29 cellular contexts compared by ENCODE assay signal in genomic region chr4:85051526-85051925, GRCh38.
"Had no signal": no experiment of that assay in that cellular context is flagged by ENCODE, and none has a peak within 500 bp of the region (broad histone marks: within the 10 kb centered on the region; RNA-seq: fewer than 3 reads in every experiment).

No MANE protein-coding gene starts in this region.

- H3K27me3 ChIP-seq: MG63 had no signal

- H3K9me3 ChIP-seq: MG63 had no signal

- DNase-seq: Karpas-422, Kasumi-1, MG63, MM.1S, MV-4-11, NCI-H1048, NCI-H1105, NCI-H1417 treated with DMSO at 0.1 percent for 48 hours, NCI-H1436, NCI-H146, NCI-H1694, NCI-H1694 treated with DMSO at 0.1 percent for 48 hours, NCI-H187, NCI-H187 treated with DMSO at 0.1 percent for 48 hours, NCI-H1930, NCI-H2029, NCI-H2029 treated with DMSO at 0.1 percent for 48 hours, NCI-H2081, NCI-H2081 treated with DMSO at 0.1 percent for 48 hours, NCI-H2107, NCI-H2171, NCI-H2171 treated with DMSO at 0.1 percent for 48 hours, NCI-H2227 treated with DMSO at 0.1 percent for 48 hours, NCI-H226, NCI-H345, NCI-H446, NCI-H446 treated with DMSO at 0.1 percent for 48 hours, NCI-H510A, NCI-H510A treated with DMSO at 0.1 percent for 48 hours had no signal

- H3K4me3 ChIP-seq: MG63 had no signal

- H3K36me3 ChIP-seq: MG63 had no signal
